In the genomic region with DNA sequence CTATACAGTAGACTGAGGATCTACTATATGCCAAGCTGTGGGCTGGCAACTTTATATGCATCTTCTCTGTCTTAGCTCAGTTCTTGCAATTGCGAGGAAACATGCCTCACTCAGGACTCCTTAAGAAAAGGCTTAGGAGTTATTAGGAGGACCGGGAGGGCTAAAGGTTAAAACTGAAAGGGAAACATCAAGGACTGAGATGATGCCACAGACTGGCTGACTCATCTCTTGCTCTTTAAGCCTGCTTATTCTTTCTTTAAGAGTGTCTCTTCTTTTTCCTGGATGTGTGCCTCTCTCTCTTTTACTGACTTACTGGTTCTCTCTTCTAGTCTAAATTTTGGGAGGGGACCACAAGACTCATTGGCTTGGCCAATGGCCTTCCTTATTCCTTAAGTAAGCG, we compare ENCODE assay signal across 10 cellular contexts. TPM values are rescaled to one million over a fixed set of nuclear protein-coding genes. Genes with fewer than 3 reads are reported as not detected.
DNase-seq lines count a peak whose midpoint lies in the region; ATAC-seq, FAIRE-seq and TF ChIP-seq lines count a peak whose summit lies in the region.
"Had no signal": no experiment of that assay in that cellular context is flagged by ENCODE, and none has a peak within 500 bp of the region (broad histone marks: within the 10 kb centered on the region; RNA-seq: fewer than 3 reads in every experiment).

No MANE protein-coding gene starts in this region.

- BruUV-seq in HepG2 (replicated peaks; lab: Mats Ljungman, UMichigan): no TSS peak

- H3K27ac ChIP-seq in HepG2 (ENCODE audit: extremely low read length, insufficient read depth, low read length) (no peak overlapping the region), right lobe of liver (no peak overlapping the region), urinary bladder (ENCODE audit: low read depth) (peak overlapping the region; percentile 73)

- H3K4me2 ChIP-seq in HepG2 (ENCODE audit: low read depth, low read length): no peak overlapping the region

- TF ChIP-seq RAD21 in HepG2 (CRISPR knock-in tag; IDR thresholded peaks at IDR 0.05): no peak

- peaks cover 64% of the 10 kb centered on the region for H3K4me1 Mint-ChIP-seq in activated CD4-positive, alpha-beta memory T cell treated with anti-CD3 and anti-CD28 coated beads, Interleukin-2, amount 10 ng/mL, durations not matched to agents 7 days and 5 days

- no peaks in the 10 kb centered on the region for H4K20me1 ChIP-seq in HepG2 (ENCODE audit: insufficient read depth, low read length)

- H3K9me3 ChIP-seq in HepG2 (ENCODE audit: low read length) (no peaks in the 10 kb centered on the region), right lobe of liver (no peaks in the 10 kb centered on the region)

- POLR2A ChIA-PET in HepG2 (lab: Yijun Ruan, JAX): interaction anchor here (23.9 to 29.5 kb wide), 2 partner anchors 4 to 12 kb away, joined by 1422 read pairs; partner anchors contain the start of genes SDC4 and SYS1
- POLR2A ChIA-PET in activated CD4-positive, alpha-beta memory T cell treated with anti-CD3 and anti-CD28 coated beads, Interleukin-2, amount 10 ng/mL, durations not matched to agents 7 days and 5 days (lab: Charles Lee): interaction anchor here (0.6 to 1.6 kb wide), 5 partner anchors 8 to 1197 kb away, joined by 3 to 7 read pairs (median 4); no protein-coding TSS in a partner anchor

- TF ChIP-seq EP300 in HepG2 (IDR thresholded peaks at IDR 0.05; ENCODE audit: low read depth in 2 of 2, low read length in 2 of 2) (no peak), HepG2 (CRISPR knock-in tag; IDR thresholded peaks at IDR 0.05; ENCODE audit: borderline replicate concordance) (no peak)

- FAIRE-seq in HepG2 (lab: Jason Lieb, UNC): no peak

- H2AFZ ChIP-seq in HepG2 (ENCODE audit: low read length): no peak overlapping the region

- DNase-seq in HepG2 (ENCODE audit: low spot score) (no peak), right lobe of liver (no peak), fibroblast of villous mesenchyme (ENCODE audit: low read depth) (peak; percentile 96), hepatic stellate cell (ENCODE audit: low spot score) (no peak), inferior parietal cortex (ENCODE audit: extremely low spot score) (no peak), cerebellar nuclear complex (lab: John Stamatoyannopoulos, UW) (no peak)
- DNase-seq in activated CD4-positive, alpha-beta memory T cell treated with anti-CD3 and anti-CD28 coated beads, Interleukin-2, amount 10 ng/mL, durations not matched to agents 7 days and 5 days: peak; percentile 35
- DNase-seq: DMS79, NCI-H510A treated with DMSO at 0.1 percent for 48 hours had no signal

- H3K36me3 ChIP-seq in HepG2 (replicated peaks in 1 of 2; ENCODE audit: control insufficient read depth in 1 of 2, insufficient read depth in 2 of 2, low read length in 2 of 2) (no peaks in the 10 kb centered on the region), right lobe of liver (no peaks in the 10 kb centered on the region), urinary bladder (ENCODE audit: insufficient read depth) (no peaks in the 10 kb centered on the region)

- 32% methylated on average over 3 of the region's 3 CpGs for WGBS in HepG2 (ENCODE audit: low lambda C conversion rate)
- 47% methylated on average over 3 of the region's 3 CpGs for WGBS in right lobe of liver (ENCODE audit: insufficient coverage, low coverage, low lambda C conversion rate, missing lambda C conversion rate)
- 36% methylated on average over 3 of the region's 3 CpGs for WGBS in urinary bladder

- TF ChIP-seq CTCF in HepG2 (CRISPR knock-in tag; IDR thresholded peaks at IDR 0.05): no peak
- no peak for TF ChIP-seq CTCF in right lobe of liver (IDR thresholded peaks at IDR 0.05)
- no peak for TF ChIP-seq CTCF in fibroblast of villous mesenchyme (IDR thresholded peaks at IDR 0.05; ENCODE audit: insufficient read depth, low read depth, low read length)

- intact Hi-C loops in HepG2 (cut with micrococcal nuclease; ENCODE audit: unreplicated experiment): no loop called here
- intact Hi-C loops in right lobe of liver (cut with DNase I): no loop called here

- H3K9me3 Mint-ChIP-seq in activated CD4-positive, alpha-beta memory T cell treated with anti-CD3 and anti-CD28 coated beads, Interleukin-2, amount 10 ng/mL, durations not matched to agents 7 days and 5 days: no peaks in the 10 kb centered on the region

- H3K27me3 ChIP-seq in HepG2 (ENCODE audit: control insufficient read depth in 1 of 2, insufficient read depth in 2 of 2, low read length in 2 of 2) (no peaks in the 10 kb centered on the region; a peak in 1 of 5 replicates), right lobe of liver (no peaks in the 10 kb centered on the region)

- peak overlapping the region; percentile 91 for H3K27ac Mint-ChIP-seq in activated CD4-positive, alpha-beta memory T cell treated with anti-CD3 and anti-CD28 coated beads, Interleukin-2, amount 10 ng/mL, durations not matched to agents 7 days and 5 days

- H3K4me1 ChIP-seq in HepG2 (ENCODE audit: insufficient read depth, low read length) (peaks cover 53% of the 10 kb centered on the region), right lobe of liver (peaks cover 0 to 31% (median 14%) of the 10 kb centered on the region in 4 donors), urinary bladder (ENCODE audit: insufficient read depth) (peaks cover 1% of the 10 kb centered on the region)

- TF ChIP-seq POLR2A in HepG2 (IDR thresholded peaks at IDR 0.05; ENCODE audit: insufficient read depth in 1 of 2, low read depth in 2 of 2, low read length in 2 of 2) (no peak), right lobe of liver (IDR thresholded peaks at IDR 0.05) (no peak)

- no peaks in the 10 kb centered on the region for H3K27me3 Mint-ChIP-seq in activated CD4-positive, alpha-beta memory T cell treated with anti-CD3 and anti-CD28 coated beads, Interleukin-2, amount 10 ng/mL, durations not matched to agents 7 days and 5 days

- H3K36me3 Mint-ChIP-seq in activated CD4-positive, alpha-beta memory T cell treated with anti-CD3 and anti-CD28 coated beads, Interleukin-2, amount 10 ng/mL, durations not matched to agents 7 days and 5 days (ENCODE audit: low read depth): no peaks in the 10 kb centered on the region

- in situ Hi-C loops in HepG2 (cut with HindIII; ENCODE audit: extremely low pct_ligation_motif_present, low pct_unique_long_range_greater_than_20kb): no loop called here

- ATAC-seq in HepG2 (no peak), right lobe of liver (no peak)

- no peak overlapping the region for H3K4me3 ChIP-seq in HepG2 (replicated peaks in 1 of 3; ENCODE audit: insufficient read depth in 1 of 3, low read depth in 2 of 3, low read length in 3 of 3)
- H3K4me3 ChIP-seq in right lobe of liver: no peak overlapping the region
- H3K4me3 ChIP-seq in fibroblast of villous mesenchyme (ENCODE audit: low read depth, low read length): no peak overlapping the region
- H3K4me3 ChIP-seq in urinary bladder (ENCODE audit: low read depth, low read length): no peak overlapping the region

- no peaks in the 10 kb centered on the region for H3K79me2 ChIP-seq in HepG2 (ENCODE audit: insufficient read depth, low read length)

- H3K4me3 Mint-ChIP-seq in activated CD4-positive, alpha-beta memory T cell treated with anti-CD3 and anti-CD28 coated beads, Interleukin-2, amount 10 ng/mL, durations not matched to agents 7 days and 5 days: peak overlapping the region; percentile 38

- H3K9ac ChIP-seq in HepG2 (ENCODE audit: insufficient read depth, low read depth, low read length): no peak overlapping the region

- CTCF ChIA-PET in HepG2 (lab: Yijun Ruan, JAX; ENCODE audit: low intra/inter-chr PET ratio, low total read pairs): no interaction called here
- CTCF ChIA-PET in activated CD4-positive, alpha-beta memory T cell treated with anti-CD3 and anti-CD28 coated beads, Interleukin-2, amount 10 ng/mL, durations not matched to agents 7 days and 5 days (lab: Charles Lee): interaction anchor here (0.8 to 3.7 kb wide), 10 partner anchors 8 to 416 kb away, joined by 3 to 19 read pairs (median 4); partner anchors contain the start of gene SYS1

RNA-seq across cellular contexts. Expression of gene SDC4, which starts 7.0 kb away (rescaled TPM):
- total RNA-seq in HepG2 (2016; rRNA removed; fragmentation: Illumina TruSeq; extraction: Trizol) (36.0 and 65.1 TPM in 2 replicates), right lobe of liver (100 to 1,000 TPM in 4 of 6 experiments, 10 to 100 TPM in 2; 84.3 to 373 (median 116) TPM), fibroblast of villous mesenchyme (129 and 178 TPM in 2 replicates), urinary bladder (28.9 TPM)
- total RNA-seq in HepG2 (2016; cell fraction: cytosol; rRNA removed; fragmentation: Illumina TruSeq; extraction: Trizol; ENCODE audit: low read depth): 6.2 and 6.3 TPM in 2 replicates
- 34.4 and 64.3 TPM in 2 replicates for total RNA-seq in HepG2 (2016; cell fraction: insoluble cytoplasmic fraction; rRNA removed; fragmentation: Illumina TruSeq; extraction: Trizol)
- total RNA-seq in HepG2 (2016; cell fraction: membrane; rRNA removed; fragmentation: Illumina TruSeq; extraction: Trizol): 21.2 and 23.6 TPM in 2 replicates
- total RNA-seq in HepG2 (2016; cell fraction: nucleus; rRNA removed; fragmentation: Illumina TruSeq; extraction: Trizol): 61.5 and 66.3 TPM in 2 replicates
- polyA plus RNA-seq in HepG2 (2011; rRNA removed) (49.0 and 67.2 TPM in 2 replicates), urinary bladder (110 TPM)
- polyA plus RNA-seq in HepG2 (2011; cell fraction: cytosol; rRNA removed): 51.5 and 81.1 TPM in 2 replicates
- 16.0 and 26.7 TPM in 2 replicates for polyA plus RNA-seq in HepG2 (2011; cell fraction: nucleus; rRNA removed)
- polyA plus RNA-seq in HepG2 (2012): 44.1 and 51.7 TPM in 2 replicates
- 5.0 TPM in 2 replicates for polyA plus RNA-seq in HepG2 (2016; cell fraction: cytosol; fragmentation: Illumina TruSeq; extraction: Trizol; ENCODE audit: low read depth)
- polyA plus RNA-seq in HepG2 (2016; cell fraction: insoluble cytoplasmic fraction; fragmentation: Illumina TruSeq; extraction: Trizol; ENCODE audit: low read depth): 33.1 and 34.5 TPM in 2 replicates
- polyA plus RNA-seq in HepG2 (2016; cell fraction: membrane; fragmentation: Illumina TruSeq; extraction: Trizol; ENCODE audit: low read depth): 13.3 and 15.5 TPM in 2 replicates
- polyA plus RNA-seq in HepG2 (2016; cell fraction: nucleus; fragmentation: Illumina TruSeq; extraction: Trizol; ENCODE audit: insufficient read depth, low read depth): 86.0 and 86.3 TPM in 2 replicates
- polyA minus RNA-seq in HepG2 (2011; rRNA and poly(A)+ RNA removed; ENCODE audit: low replicate concordance): 33.3 and 94.7 TPM in 2 replicates
- 68.1 and 88.6 TPM in 2 replicates for polyA minus RNA-seq in HepG2 (2011; cell fraction: cytosol; rRNA and poly(A)+ RNA removed)
- 15.1 and 31.3 TPM in 2 replicates for polyA minus RNA-seq in HepG2 (2011; cell fraction: nucleus; rRNA and poly(A)+ RNA removed)
- total RNA-seq in activated CD4-positive, alpha-beta memory T cell treated with anti-CD3 and anti-CD28 coated beads, Interleukin-2, amount 10 ng/mL, durations not matched to agents 7 days and 5 days: 10 to 100 TPM; 28.1 to 28.3 TPM

RNA-seq across cellular contexts. Expression of gene SYS1, which starts 7.7 kb away (rescaled TPM):
- total RNA-seq in HepG2 (2016; rRNA removed; fragmentation: Illumina TruSeq; extraction: Trizol) (22.0 and 38.3 TPM in 2 replicates), right lobe of liver (10 to 100 TPM; 16.6 to 26.2 (median 20.8) TPM), fibroblast of villous mesenchyme (19.0 and 25.9 TPM in 2 replicates), urinary bladder (19.5 TPM)
- 17.7 and 19.7 TPM in 2 replicates for total RNA-seq in HepG2 (2016; cell fraction: cytosol; rRNA removed; fragmentation: Illumina TruSeq; extraction: Trizol; ENCODE audit: low read depth)
- total RNA-seq in HepG2 (2016; cell fraction: insoluble cytoplasmic fraction; rRNA removed; fragmentation: Illumina TruSeq; extraction: Trizol): 22.2 and 38.4 TPM in 2 replicates
- 35.6 and 38.6 TPM in 2 replicates for total RNA-seq in HepG2 (2016; cell fraction: membrane; rRNA removed; fragmentation: Illumina TruSeq; extraction: Trizol)
- 39.9 and 40.9 TPM in 2 replicates for total RNA-seq in HepG2 (2016; cell fraction: nucleus; rRNA removed; fragmentation: Illumina TruSeq; extraction: Trizol)
- polyA plus RNA-seq in HepG2 (2011; rRNA removed) (65.6 and 75.9 TPM in 2 replicates), urinary bladder (39.4 TPM)
- 66.7 and 88.3 TPM in 2 replicates for polyA plus RNA-seq in HepG2 (2011; cell fraction: cytosol; rRNA removed)
- 46.0 and 49.6 TPM in 2 replicates for polyA plus RNA-seq in HepG2 (2011; cell fraction: nucleus; rRNA removed)
- polyA plus RNA-seq in HepG2 (2012): 22.5 and 24.8 TPM in 2 replicates
- polyA plus RNA-seq in HepG2 (2016; cell fraction: cytosol; fragmentation: Illumina TruSeq; extraction: Trizol; ENCODE audit: low read depth): 16.5 and 19.7 TPM in 2 replicates
- 24.3 and 27.0 TPM in 2 replicates for polyA plus RNA-seq in HepG2 (2016; cell fraction: insoluble cytoplasmic fraction; fragmentation: Illumina TruSeq; extraction: Trizol; ENCODE audit: low read depth)
- polyA plus RNA-seq in HepG2 (2016; cell fraction: membrane; fragmentation: Illumina TruSeq; extraction: Trizol; ENCODE audit: low read depth): 29.1 and 31.7 TPM in 2 replicates
- polyA plus RNA-seq in HepG2 (2016; cell fraction: nucleus; fragmentation: Illumina TruSeq; extraction: Trizol; ENCODE audit: insufficient read depth, low read depth): 41.1 and 42.9 TPM in 2 replicates
- 127 and 240 TPM in 2 replicates for polyA minus RNA-seq in HepG2 (2011; rRNA and poly(A)+ RNA removed; ENCODE audit: low replicate concordance)
- polyA minus RNA-seq in HepG2 (2011; cell fraction: cytosol; rRNA and poly(A)+ RNA removed): 35.0 and 40.9 TPM in 2 replicates
- polyA minus RNA-seq in HepG2 (2011; cell fraction: nucleus; rRNA and poly(A)+ RNA removed): 56.0 and 62.5 TPM in 2 replicates
- 10 to 100 TPM; 22.1 to 24.2 TPM for total RNA-seq in activated CD4-positive, alpha-beta memory T cell treated with anti-CD3 and anti-CD28 coated beads, Interleukin-2, amount 10 ng/mL, durations not matched to agents 7 days and 5 days

RNA-seq across cellular contexts. Expression of gene TP53TG5, which starts 22.9 kb away (rescaled TPM):
- total RNA-seq in HepG2 (2016; rRNA removed; fragmentation: Illumina TruSeq; extraction: Trizol) (not detected in 2 replicates), right lobe of liver (not detected), fibroblast of villous mesenchyme (not detected in 2 replicates), urinary bladder (0.69 TPM)
- not detected in 2 replicates for total RNA-seq in HepG2 (2016; cell fraction: cytosol; rRNA removed; fragmentation: Illumina TruSeq; extraction: Trizol; ENCODE audit: low read depth)
- total RNA-seq in HepG2 (2016; cell fraction: insoluble cytoplasmic fraction; rRNA removed; fragmentation: Illumina TruSeq; extraction: Trizol): not detected in 2 replicates
- not detected in 2 replicates for total RNA-seq in HepG2 (2016; cell fraction: membrane; rRNA removed; fragmentation: Illumina TruSeq; extraction: Trizol)
- total RNA-seq in HepG2 (2016; cell fraction: nucleus; rRNA removed; fragmentation: Illumina TruSeq; extraction: Trizol): not detected in 2 replicates
- polyA plus RNA-seq in HepG2 (2011; rRNA removed) (0.11 TPM in 1 of 2 replicates, not detected in the other), urinary bladder (0.96 TPM)
- polyA plus RNA-seq in HepG2 (2011; cell fraction: cytosol; rRNA removed): not detected in 2 replicates
- polyA plus RNA-seq in HepG2 (2011; cell fraction: nucleus; rRNA removed): not detected in 2 replicates
- 0.32 and 0.45 TPM in 2 replicates for polyA plus RNA-seq in HepG2 (2012)
- polyA plus RNA-seq in HepG2 (2016; cell fraction: cytosol; fragmentation: Illumina TruSeq; extraction: Trizol; ENCODE audit: low read depth): not detected in 2 replicates
- polyA plus RNA-seq in HepG2 (2016; cell fraction: insoluble cytoplasmic fraction; fragmentation: Illumina TruSeq; extraction: Trizol; ENCODE audit: low read depth): not detected in 2 replicates
- polyA plus RNA-seq in HepG2 (2016; cell fraction: membrane; fragmentation: Illumina TruSeq; extraction: Trizol; ENCODE audit: low read depth): not detected in 2 replicates
- not detected in 2 replicates for polyA plus RNA-seq in HepG2 (2016; cell fraction: nucleus; fragmentation: Illumina TruSeq; extraction: Trizol; ENCODE audit: insufficient read depth, low read depth)
- not detected in 2 replicates for polyA minus RNA-seq in HepG2 (2011; rRNA and poly(A)+ RNA removed; ENCODE audit: low replicate concordance)
- not detected in 2 replicates for polyA minus RNA-seq in HepG2 (2011; cell fraction: cytosol; rRNA and poly(A)+ RNA removed)
- not detected in 2 replicates for polyA minus RNA-seq in HepG2 (2011; cell fraction: nucleus; rRNA and poly(A)+ RNA removed)
- total RNA-seq in activated CD4-positive, alpha-beta memory T cell treated with anti-CD3 and anti-CD28 coated beads, Interleukin-2, amount 10 ng/mL, durations not matched to agents 7 days and 5 days: not detected

RNA-seq across cellular contexts. Expression of gene MATN4, which starts 47.1 kb away (rescaled TPM):
- total RNA-seq in HepG2 (2016; rRNA removed; fragmentation: Illumina TruSeq; extraction: Trizol) (not detected in 2 replicates), right lobe of liver (not detected), fibroblast of villous mesenchyme (not detected in 2 replicates), urinary bladder (1.5 TPM)
- total RNA-seq in HepG2 (2016; cell fraction: cytosol; rRNA removed; fragmentation: Illumina TruSeq; extraction: Trizol; ENCODE audit: low read depth): not detected in 2 replicates
- not detected in 2 replicates for total RNA-seq in HepG2 (2016; cell fraction: insoluble cytoplasmic fraction; rRNA removed; fragmentation: Illumina TruSeq; extraction: Trizol)
- not detected in 2 replicates for total RNA-seq in HepG2 (2016; cell fraction: membrane; rRNA removed; fragmentation: Illumina TruSeq; extraction: Trizol)
- not detected in 2 replicates for total RNA-seq in HepG2 (2016; cell fraction: nucleus; rRNA removed; fragmentation: Illumina TruSeq; extraction: Trizol)
- polyA plus RNA-seq in HepG2 (2011; rRNA removed) (0.04 TPM in 1 of 2 replicates, not detected in the other), urinary bladder (0.58 TPM)
- polyA plus RNA-seq in HepG2 (2011; cell fraction: cytosol; rRNA removed): not detected in 2 replicates
- polyA plus RNA-seq in HepG2 (2011; cell fraction: nucleus; rRNA removed): 0.11 TPM in 1 of 2 replicates, not detected in the other
- polyA plus RNA-seq in HepG2 (2012): not detected in 2 replicates
- polyA plus RNA-seq in HepG2 (2016; cell fraction: cytosol; fragmentation: Illumina TruSeq; extraction: Trizol; ENCODE audit: low read depth): not detected in 2 replicates
- not detected in 2 replicates for polyA plus RNA-seq in HepG2 (2016; cell fraction: insoluble cytoplasmic fraction; fragmentation: Illumina TruSeq; extraction: Trizol; ENCODE audit: low read depth)
- polyA plus RNA-seq in HepG2 (2016; cell fraction: membrane; fragmentation: Illumina TruSeq; extraction: Trizol; ENCODE audit: low read depth): not detected in 2 replicates
- polyA plus RNA-seq in HepG2 (2016; cell fraction: nucleus; fragmentation: Illumina TruSeq; extraction: Trizol; ENCODE audit: insufficient read depth, low read depth): not detected in 2 replicates
- not detected in 2 replicates for polyA minus RNA-seq in HepG2 (2011; rRNA and poly(A)+ RNA removed; ENCODE audit: low replicate concordance)
- not detected in 2 replicates for polyA minus RNA-seq in HepG2 (2011; cell fraction: cytosol; rRNA and poly(A)+ RNA removed)
- not detected in 2 replicates for polyA minus RNA-seq in HepG2 (2011; cell fraction: nucleus; rRNA and poly(A)+ RNA removed)
- total RNA-seq in activated CD4-positive, alpha-beta memory T cell treated with anti-CD3 and anti-CD28 coated beads, Interleukin-2, amount 10 ng/mL, durations not matched to agents 7 days and 5 days: 1 to 10 TPM in 1 of 2 experiments, under 1 TPM in 1; 0.83 to 1.5 TPM

RNA-seq across cellular contexts. Expression of gene RBPJL, which starts 48.6 kb away (rescaled TPM):
- total RNA-seq in HepG2 (2016; rRNA removed; fragmentation: Illumina TruSeq; extraction: Trizol): not detected in 2 replicates
- total RNA-seq in HepG2 (2016; cell fraction: cytosol; rRNA removed; fragmentation: Illumina TruSeq; extraction: Trizol; ENCODE audit: low read depth): not detected in 2 replicates
- total RNA-seq in HepG2 (2016; cell fraction: insoluble cytoplasmic fraction; rRNA removed; fragmentation: Illumina TruSeq; extraction: Trizol): not detected in 2 replicates
- not detected in 2 replicates for total RNA-seq in HepG2 (2016; cell fraction: membrane; rRNA removed; fragmentation: Illumina TruSeq; extraction: Trizol)
- total RNA-seq in HepG2 (2016; cell fraction: nucleus; rRNA removed; fragmentation: Illumina TruSeq; extraction: Trizol): not detected in 2 replicates
- not detected in 2 replicates for polyA plus RNA-seq in HepG2 (2011; rRNA removed)
- polyA plus RNA-seq in HepG2 (2011; cell fraction: cytosol; rRNA removed): not detected in 2 replicates
- not detected in 2 replicates for polyA plus RNA-seq in HepG2 (2011; cell fraction: nucleus; rRNA removed)
- polyA plus RNA-seq in HepG2 (2012): not detected in 2 replicates
- polyA plus RNA-seq in HepG2 (2016; cell fraction: cytosol; fragmentation: Illumina TruSeq; extraction: Trizol; ENCODE audit: low read depth): not detected in 2 replicates
- not detected in 2 replicates for polyA plus RNA-seq in HepG2 (2016; cell fraction: insoluble cytoplasmic fraction; fragmentation: Illumina TruSeq; extraction: Trizol; ENCODE audit: low read depth)
- not detected in 2 replicates for polyA plus RNA-seq in HepG2 (2016; cell fraction: membrane; fragmentation: Illumina TruSeq; extraction: Trizol; ENCODE audit: low read depth)
- not detected in 2 replicates for polyA plus RNA-seq in HepG2 (2016; cell fraction: nucleus; fragmentation: Illumina TruSeq; extraction: Trizol; ENCODE audit: insufficient read depth, low read depth)
- not detected in 2 replicates for polyA minus RNA-seq in HepG2 (2011; rRNA and poly(A)+ RNA removed; ENCODE audit: low replicate concordance)
- polyA minus RNA-seq in HepG2 (2011; cell fraction: cytosol; rRNA and poly(A)+ RNA removed): not detected in 2 replicates
- polyA minus RNA-seq in HepG2 (2011; cell fraction: nucleus; rRNA and poly(A)+ RNA removed): not detected in 2 replicates
- not detected for total RNA-seq in right lobe of liver
- not detected for total RNA-seq in activated CD4-positive, alpha-beta memory T cell treated with anti-CD3 and anti-CD28 coated beads, Interleukin-2, amount 10 ng/mL, durations not matched to agents 7 days and 5 days
- not detected in 2 replicates for total RNA-seq in fibroblast of villous mesenchyme
- total RNA-seq in urinary bladder: not detected
- not detected for polyA plus RNA-seq in urinary bladder

Comparison
In these comparisons a context has a peak if more than half of its experiments do, and no peak if none do; other contexts are left out.
1. DNase-seq: peak in activated CD4-positive, alpha-beta memory T cell treated with anti-CD3 and anti-CD28 coated beads, Interleukin-2, amount 10 ng/mL, durations not matched to agents 7 days and 5 days (single experiment) and fibroblast of villous mesenchyme (single experiment); none in HepG2 (single experiment), right lobe of liver (0 of 3), hepatic stellate cell (single experiment), inferior parietal cortex (single experiment) and cerebellar nuclear complex (0 of 2).